13 cellular contexts compared by ENCODE assay signal in genomic region chr2:2524340-2524941, GRCh38.
"Had no signal": no experiment of that assay in that cellular context is flagged by ENCODE, and none has a peak within 500 bp of the region (broad histone marks: within the 10 kb centered on the region; RNA-seq: fewer than 3 reads in every experiment).

No MANE protein-coding gene starts in this region.

- H3K9me3 Mint-ChIP-seq: activated naive CD8-positive, alpha-beta T cell treated with anti-CD3 and anti-CD28 coated beads, Interleukin-2, amount 10 ng/mL, durations not matched to agents 7 days and 5 days; neural progenitor cell had no signal

- ATAC-seq: activated CD4-positive, alpha-beta T cell treated with anti-CD3 and anti-CD28 coated beads for 36 hours had no signal

- H3K27me3 Mint-ChIP-seq: activated CD4-positive, alpha-beta memory T cell treated with anti-CD3 and anti-CD28 coated beads, Interleukin-2, amount 10 ng/mL, durations not matched to agents 7 days and 5 days; activated naive CD8-positive, alpha-beta T cell treated with anti-CD3 and anti-CD28 coated beads, Interleukin-2, amount 10 ng/mL, durations not matched to agents 7 days and 5 days had no signal

- H3K4me3 Mint-ChIP-seq: activated CD4-positive, alpha-beta memory T cell treated with anti-CD3 and anti-CD28 coated beads, Interleukin-2, amount 10 ng/mL, durations not matched to agents 7 days and 5 days; activated CD4-positive, alpha-beta T cell treated with anti-CD3 and anti-CD28 coated beads for 36 hours; activated naive CD8-positive, alpha-beta T cell treated with anti-CD3 and anti-CD28 coated beads, Interleukin-2, amount 10 ng/mL, durations not matched to agents 7 days and 5 days; neural progenitor cell had no signal

- DNase-seq: activated CD4-positive, alpha-beta memory T cell treated with anti-CD3 and anti-CD28 coated beads, Interleukin-2, amount 10 ng/mL, durations not matched to agents 7 days and 5 days; activated CD4-positive, alpha-beta T cell treated with anti-CD3 and anti-CD28 coated beads for 36 hours; activated gamma-delta T cell treated with Interleukin-2 at 50 U/mL for 16 hours; activated naive CD8-positive, alpha-beta T cell treated with anti-CD3 and anti-CD28 coated beads, Interleukin-2, amount 10 ng/mL, durations not matched to agents 7 days and 5 days; activated T-cell treated with anti-CD3 and anti-CD28 coated beads, Interleukin-2, amount 50 U/mL, for 48 hours; aorta; effector CD8-positive, alpha-beta T cell; foreskin melanocyte; ovary; stomach had no signal

- H3K27ac Mint-ChIP-seq: activated CD4-positive, alpha-beta memory T cell treated with anti-CD3 and anti-CD28 coated beads, Interleukin-2, amount 10 ng/mL, durations not matched to agents 7 days and 5 days; activated CD4-positive, alpha-beta T cell treated with anti-CD3 and anti-CD28 coated beads for 36 hours; activated naive CD8-positive, alpha-beta T cell treated with anti-CD3 and anti-CD28 coated beads, Interleukin-2, amount 10 ng/mL, durations not matched to agents 7 days and 5 days; neural progenitor cell had no signal

- FAIRE-seq: keratinocyte, urothelium cell line had no signal

- H3K4me1 Mint-ChIP-seq: activated CD4-positive, alpha-beta memory T cell treated with anti-CD3 and anti-CD28 coated beads, Interleukin-2, amount 10 ng/mL, durations not matched to agents 7 days and 5 days; activated CD4-positive, alpha-beta T cell treated with anti-CD3 and anti-CD28 coated beads for 36 hours; activated naive CD8-positive, alpha-beta T cell treated with anti-CD3 and anti-CD28 coated beads, Interleukin-2, amount 10 ng/mL, durations not matched to agents 7 days and 5 days had no signal

- H3K36me3 Mint-ChIP-seq: activated naive CD8-positive, alpha-beta T cell treated with anti-CD3 and anti-CD28 coated beads, Interleukin-2, amount 10 ng/mL, durations not matched to agents 7 days and 5 days; neural progenitor cell had no signal
